Comparison of ENCODE assay signal across 10 cellular contexts in the genomic region with DNA sequence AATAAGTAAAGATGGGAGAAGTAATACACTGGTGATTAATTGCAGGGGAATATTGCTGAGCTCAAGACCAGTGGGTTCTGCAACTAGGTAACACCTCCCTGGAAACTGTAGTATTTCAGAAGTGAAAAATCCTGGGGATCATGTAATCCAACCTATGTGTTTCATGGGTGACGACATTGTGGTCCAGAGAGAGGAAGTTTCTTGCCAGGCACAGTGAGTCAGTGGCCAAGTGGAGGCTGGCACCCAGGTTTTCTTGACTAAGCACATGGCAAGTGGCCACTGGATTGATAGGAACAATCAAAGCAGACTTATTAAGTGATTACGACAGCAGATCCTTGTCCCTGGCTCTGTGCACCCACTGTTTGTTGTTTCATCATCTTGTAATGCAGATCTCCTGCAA. TPM values are rescaled to one million over a fixed set of nuclear protein-coding genes. Genes with fewer than 3 reads are reported as not detected.
DNase-seq lines count a peak whose midpoint lies in the region; ATAC-seq and TF ChIP-seq lines count a peak whose summit lies in the region.
"Had no signal": no experiment of that assay in that cellular context is flagged by ENCODE, and none has a peak within 500 bp of the region (broad histone marks: within the 10 kb centered on the region; RNA-seq: fewer than 3 reads in every experiment).

No MANE protein-coding gene starts in this region.

- no peaks in the 10 kb centered on the region for H3K9me3 ChIP-seq in osteoblast (ENCODE audit: low read depth, low read length)
- no peaks in the 10 kb centered on the region for H3K9me3 ChIP-seq in WERI-Rb-1 (ENCODE audit: severe bottlenecking)

- H3K36me3 ChIP-seq in osteoblast (ENCODE audit: insufficient read depth, low read length) (no peaks in the 10 kb centered on the region), WERI-Rb-1 (no peaks in the 10 kb centered on the region)

- TF ChIP-seq CTCF in cardiac fibroblast (IDR thresholded peaks at IDR 0.05; ENCODE audit: low read depth, low read length), result no peak
- no peak for TF ChIP-seq CTCF in osteoblast (IDR thresholded peaks at IDR 0.05; ENCODE audit: extremely low read depth, low read depth, low read length)
- TF ChIP-seq CTCF in WERI-Rb-1 (IDR thresholded peaks at IDR 0.05; ENCODE audit: low read depth, low read length), result no peak

- H3K27me3 ChIP-seq in osteoblast (ENCODE audit: insufficient read depth, low read length), result no peaks in the 10 kb centered on the region
- no peaks in the 10 kb centered on the region for H3K27me3 ChIP-seq in WERI-Rb-1 (ENCODE audit: insufficient read depth, low read depth, severe bottlenecking)

- DNase-seq in EL (peak; percentile 80), NCI-H226 (peak; percentile 99), cardiac fibroblast (ENCODE audit: low read depth in 2 of 2) (peak; percentile 64 to 80), osteoblast (ENCODE audit: insufficient read length, low spot score, missing footprints) (peak; percentile 61), germinal center (ENCODE audit: low spot score) (no peak), WERI-Rb-1 (no peak), NCI-H69 (lab: John Stamatoyannopoulos, UW) (no peak)
- DNase-seq: activated CD4-positive, CD25-positive, alpha-beta regulatory T cell treated with anti-CD3 and anti-CD28 coated beads, Interleukin-2, amount 50 U/mL, for 72 hours; NCI-H1048 had no signal

- no peak for ATAC-seq in GM18873 (IDR thresholded peaks at IDR 0.05; ENCODE audit: low FRiP score, unreplicated experiment)

- H3K4me3 ChIP-seq in cardiac fibroblast (replicated peaks in 1 of 2; ENCODE audit: low read depth in 2 of 2, low read length in 2 of 2) (no peak overlapping the region), osteoblast (ENCODE audit: insufficient read depth, low read length) (no peak overlapping the region), WERI-Rb-1 (ENCODE audit: low read depth, low read length) (no peak overlapping the region)

- H3K27ac ChIP-seq in osteoblast (ENCODE audit: low read depth, low read length), result no peak overlapping the region
- no peak overlapping the region for H3K27ac ChIP-seq in WERI-Rb-1

- H3K79me2 ChIP-seq in osteoblast (ENCODE audit: insufficient read depth, low read length), result no peaks in the 10 kb centered on the region

- peaks cover 12% of the 10 kb centered on the region for H3K4me1 ChIP-seq in osteoblast (ENCODE audit: insufficient read depth, low read length)

- no peak overlapping the region for H3K4me2 ChIP-seq in osteoblast (ENCODE audit: insufficient read depth, low read length)

- H2AFZ ChIP-seq in osteoblast (ENCODE audit: low read length), result no peak overlapping the region

- no peaks in the 10 kb centered on the region for H4K20me1 ChIP-seq in osteoblast (ENCODE audit: insufficient read depth, low read length)

RNA-seq across cellular contexts. Expression of a gene that starts 14.6 kb away (rescaled TPM):
- 2.5 and 2.7 TPM in 2 replicates for total RNA-seq in osteoblast

RNA-seq across cellular contexts. Expression of a gene that starts 43.8 kb away (rescaled TPM):
- under 0.01 TPM in 1 of 2 replicates, not detected in the other for total RNA-seq in osteoblast

Comparison
In these comparisons a context has a peak if more than half of its experiments do, and no peak if none do; other contexts are left out.
1. DNase-seq: peak in EL (single experiment), NCI-H226 (single experiment), cardiac fibroblast (2 of 2) and osteoblast (single experiment); none in germinal center (single experiment), WERI-Rb-1 (single experiment) and NCI-H69 (single experiment).